ENCODE assay signal across 2 cellular contexts in the genomic region with DNA sequence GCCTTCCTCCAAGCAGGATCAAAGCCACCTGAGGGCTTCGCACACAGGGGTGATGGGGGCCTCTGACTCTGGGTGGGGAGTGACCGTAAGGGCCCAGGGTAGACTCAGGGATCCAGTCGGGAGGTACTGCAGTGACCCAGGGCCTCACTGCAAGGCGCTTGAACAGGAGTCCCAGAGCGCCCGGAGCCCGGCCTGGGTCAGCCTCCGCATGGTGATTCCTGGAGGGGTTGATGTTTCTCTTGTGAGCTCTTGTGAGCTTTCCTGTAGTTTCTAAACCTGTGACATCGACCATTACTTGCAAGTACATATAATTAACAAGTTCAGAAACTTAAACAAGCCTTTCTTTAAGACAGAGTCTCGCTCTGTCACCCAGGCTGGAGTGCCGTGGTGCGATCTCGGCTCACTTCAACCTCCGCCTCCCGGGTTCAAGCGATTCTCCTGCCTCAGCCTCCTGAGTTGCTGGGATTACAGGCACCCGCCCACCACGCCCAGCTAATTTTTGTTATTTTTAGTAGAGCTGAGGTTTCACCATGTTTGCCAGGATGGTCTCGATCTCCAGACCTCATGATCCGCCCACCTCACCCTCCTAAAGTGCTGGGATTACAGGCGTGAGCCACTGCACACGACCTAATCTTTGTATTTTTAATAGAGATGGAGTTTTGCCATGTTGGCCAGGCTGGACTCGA.
TF ChIP-seq lines count a peak whose summit lies in the region.

No MANE protein-coding gene starts in this region.

TF ChIP-seq in GM23338, 12 proteins besides CTCF, POLR2A, EP300 and RAD21:
- TF ChIP-seq POLR2AphosphoS5 (IDR thresholded peaks at IDR 0.05; ENCODE audit: low read depth) = no peak
- TF ChIP-seq ZNF331 (CRISPR knock-in tag; IDR thresholded peaks at IDR 0.05; ENCODE audit: low read depth) = no peak
- no peak for TF ChIP-seq EZH2phosphoT487 (IDR thresholded peaks at IDR 0.05; ENCODE audit: unreplicated experiment)
- TF ChIP-seq CREB1 (CRISPR knock-in tag; IDR thresholded peaks at IDR 0.05; ENCODE audit: low read depth) = no peak
- TF ChIP-seq NANOG (IDR thresholded peaks at IDR 0.05; ENCODE audit: borderline replicate concordance) = no peak
- no peak for TF ChIP-seq ZNF462 (CRISPR knock-in tag; IDR thresholded peaks at IDR 0.05)
- TF ChIP-seq ZNF114 (CRISPR knock-in tag; IDR thresholded peaks at IDR 0.05) = no peak

TF ChIP-seq in K562, 482 proteins besides CTCF, POLR2A, EP300 and RAD21:
- TF ChIP-seq ZNF639 (CRISPR knock-in tag; conservative IDR thresholded peaks at IDR 0.05 in 1 of 2, IDR thresholded peaks at IDR 0.05 in 1 of 2) (no peak; a peak in 1 of 4 replicates), CREB3L1 (IDR thresholded peaks at IDR 0.05; ENCODE audit: borderline replicate concordance, low read depth) (no peak), MBD2 (IDR thresholded peaks at IDR 0.05; ENCODE audit: borderline replicate concordance, low read depth) (no peak), ZNF717 (CRISPR knock-in tag; IDR thresholded peaks at IDR 0.05) (no peak), POU5F1 (IDR thresholded peaks at IDR 0.05; ENCODE audit: borderline replicate concordance, low read depth, low read length, partially characterized antibody) (no peak), CBX1 (IDR thresholded peaks at IDR 0.05; ENCODE audit: low read depth) (no peak), SMAD1 (IDR thresholded peaks at IDR 0.05; ENCODE audit: low read depth, low read length, partially characterized antibody) (no peak), ZNF507 (tag; conservative IDR thresholded peaks at IDR 0.05) (no peak), NFIC (IDR thresholded peaks at IDR 0.05) (peak; percentile 53; the same call in 1 of the 2 replicates)
